Comparison of ENCODE assay signal across 8 cellular contexts in genomic region chr17:36544049-36544319, GRCh38. TPM values are rescaled to one million over a fixed set of nuclear protein-coding genes. Genes with fewer than 3 reads are reported as not detected.
A peak's percentile ranks its signal among the peaks of the same experiment; 100 is the strongest.
DNase-seq lines count a peak whose midpoint lies in the region; ATAC-seq and TF ChIP-seq lines count a peak whose summit lies in the region.

No MANE protein-coding gene starts in this region.

- POLR2A ChIA-PET in A673 (lab: Charles Lee; ENCODE audit: low non-redundant PET), result no interaction called here
- POLR2A ChIA-PET in T-cell (lab: Charles Lee), result no interaction called here

- no peak for ATAC-seq in T-cell (replicated peaks in 1 of 4)

- H3K4me3 Mint-ChIP-seq in T-cell, result peak overlapping the region; percentile 92 to 96 (median 96)

- H3K9ac ChIP-seq in mucosa of stomach (ENCODE audit: low read length), result peak overlapping the region; percentile 100

- H3K27me3 Mint-ChIP-seq in T-cell, result no peaks in the 10 kb centered on the region

- H3K9me3 Mint-ChIP-seq in T-cell, result no peaks in the 10 kb centered on the region

- TF ChIP-seq CTCF in A673 (conservative IDR thresholded peaks at IDR 0.05; ENCODE audit: low read depth, low read length) (no peak), GM10266 (IDR thresholded peaks at IDR 0.05; ENCODE audit: control insufficient read depth, insufficient read depth, low read depth, missing control alignments) (peak; percentile 34), epithelial cell of esophagus (IDR thresholded peaks at IDR 0.05; ENCODE audit: insufficient read depth, low read depth, low read length, missing control alignments) (peak; percentile 15), uterus (IDR thresholded peaks at IDR 0.05) (no peak)

- peaks cover 31 to 35% (median 32%) of the 10 kb centered on the region in 3 donors for H3K4me1 Mint-ChIP-seq in T-cell

- peak; percentile 1 for DNase-seq in A673 (ENCODE audit: low spot score)
- peak; percentile 42 for DNase-seq in GM10266 (ENCODE audit: extremely low spot score)
- DNase-seq in HT1080 (ENCODE audit: low read depth), result peak; percentile 52
- peak in 2 of 34 experiments; percentile 7 to 13 for DNase-seq in T-cell
- peak; percentile 45 for DNase-seq in epithelial cell of esophagus (ENCODE audit: low read depth)
- peak; percentile 24 to 32 for DNase-seq in uterus
- DNase-seq in putamen (ENCODE audit: low spot score), result no peak

- H3K9me3 ChIP-seq in A673 (ENCODE audit: low read depth, low read length, poor library complexity, severe bottlenecking) (no peaks in the 10 kb centered on the region), mucosa of stomach (ENCODE audit: control insufficient read depth, low read length) (no peaks in the 10 kb centered on the region), uterus (no peaks in the 10 kb centered on the region)

- peak overlapping the region; percentile 94 to 95 for H3K27ac Mint-ChIP-seq in T-cell

- H3K36me3 ChIP-seq in A673 (ENCODE audit: insufficient read depth, low read length, poor library complexity, severe bottlenecking) (no peaks in the 10 kb centered on the region), mucosa of stomach (ENCODE audit: control insufficient read depth, insufficient read depth, low read length) (no peaks in the 10 kb centered on the region), uterus (no peaks in the 10 kb centered on the region)

- peak overlapping the region; percentile 79 for H3K4me3 ChIP-seq in A673 (ENCODE audit: low read depth, low read length, poor library complexity, severe bottlenecking)
- peak overlapping the region; percentile 95 for H3K4me3 ChIP-seq in epithelial cell of esophagus (ENCODE audit: low read length)
- peak overlapping the region; percentile 95 for H3K4me3 ChIP-seq in mucosa of stomach (ENCODE audit: low read length)
- peak overlapping the region; percentile 90 to 99 for H3K4me3 ChIP-seq in uterus

- H3K36me3 Mint-ChIP-seq in T-cell, result peaks cover 7% of the 10 kb centered on the region

- H3K27me3 ChIP-seq in A673 (replicated peaks; ENCODE audit: insufficient read depth, low read depth, low read length, poor library complexity) (no peaks in the 10 kb centered on the region), mucosa of stomach (ENCODE audit: control insufficient read depth, insufficient read depth, low read length) (no peaks in the 10 kb centered on the region), uterus (no peaks in the 10 kb centered on the region)

- CTCF ChIA-PET in A673 (lab: Charles Lee), result interaction anchor here (0.6 kb wide), 1 partner anchor 59 kb away, joined by 8 read pairs; no protein-coding TSS in a partner anchor
- CTCF ChIA-PET in T-cell (lab: Charles Lee), result interaction anchor here in 1 of 2 donors (1.0 kb wide), 1 partner anchor 9 kb away, joined by 4 read pairs; no protein-coding TSS in a partner anchor

- H3K4me1 ChIP-seq in A673 (ENCODE audit: insufficient read depth, low read length, poor library complexity, severe bottlenecking), result peaks cover 6% of the 10 kb centered on the region
- H3K4me1 ChIP-seq in mucosa of stomach (ENCODE audit: control insufficient read depth, insufficient read depth, low read length), result peaks cover 16% of the 10 kb centered on the region
- H3K4me1 ChIP-seq in uterus, result peaks cover 6 to 11% of the 10 kb centered on the region in 2 donors

- intact Hi-C loops in A673 (cut with micrococcal nuclease; ENCODE audit: unreplicated experiment) (no loop called here), uterus (cut with DNase I; ENCODE audit: low total_unique reads) (no loop called here)

- no TSS peak for BruUV-seq in A673 (replicated peaks; lab: Mats Ljungman, UMichigan)

- no peak for TF ChIP-seq POLR2A in uterus (IDR thresholded peaks at IDR 0.05)

- H3K27ac ChIP-seq in A673 (ENCODE audit: low read depth, low read length, poor library complexity, severe bottlenecking), result peak overlapping the region; percentile 98
- peak overlapping the region; percentile 98 to 100 for H3K27ac ChIP-seq in uterus

RNA-seq across cellular contexts. Expression of gene GGNBP2, which starts 0.7 kb away (rescaled TPM):
- total RNA-seq in A673 (2021) (45.9 and 50.4 TPM in 2 replicates), T-cell (100 to 1,000 TPM; 105 to 190 (median 111) TPM), uterus (10 to 100 TPM; 24.6 to 93.0 (median 51.9) TPM)
- 54.1 and 58.6 TPM in 2 replicates for total RNA-seq in HT1080 (2014; rRNA removed; shearing (Covaris generic))
- 53.4 and 61.8 TPM in 2 replicates for polyA plus RNA-seq in HT1080 (2015; cell fraction: cytosol; rRNA removed)
- 144 and 146 TPM in 2 replicates for polyA plus RNA-seq in HT1080 (2015; cell fraction: nucleus; rRNA removed)

RNA-seq across cellular contexts. Expression of gene PIGW, which starts 9.2 kb away (rescaled TPM):
- total RNA-seq in A673 (2021), result 9.4 and 10.3 TPM in 2 replicates
- total RNA-seq in HT1080 (2014; rRNA removed; shearing (Covaris generic)), result 13.9 and 27.9 TPM in 2 replicates
- 18.8 and 20.6 TPM in 2 replicates for polyA plus RNA-seq in HT1080 (2015; cell fraction: cytosol; rRNA removed)
- 10.2 and 13.2 TPM in 2 replicates for polyA plus RNA-seq in HT1080 (2015; cell fraction: nucleus; rRNA removed)
- total RNA-seq in T-cell, result 1 to 10 TPM; 6.0 to 8.7 (median 6.5) TPM
- total RNA-seq in uterus, result 10 to 100 TPM in 2 of 4 donors, 1 to 10 TPM in 1, not detected in 1; 8.6 to 12.9 (median 11.0) TPM

RNA-seq across cellular contexts. Expression of gene MYO19, which starts 9.3 kb away (rescaled TPM):
- total RNA-seq in A673 (2021) (53.0 and 61.1 TPM in 2 replicates), T-cell (10 to 100 TPM; 73.1 to 80.8 (median 79.4) TPM), uterus (10 to 100 TPM in 3 of 4 donors, 1 to 10 TPM in 1; 7.9 to 69.7 (median 48.5) TPM)
- total RNA-seq in HT1080 (2014; rRNA removed; shearing (Covaris generic)), result 120 and 130 TPM in 2 replicates
- 49.6 and 57.9 TPM in 2 replicates for polyA plus RNA-seq in HT1080 (2015; cell fraction: cytosol; rRNA removed)
- 231 and 247 TPM in 2 replicates for polyA plus RNA-seq in HT1080 (2015; cell fraction: nucleus; rRNA removed)

RNA-seq across cellular contexts. Expression of gene DHRS11, which starts 47.7 kb away (rescaled TPM):
- total RNA-seq in A673 (2021) (5.3 and 8.1 TPM in 2 replicates), T-cell (1 to 10 TPM; 2.6 to 9.7 (median 6.3) TPM), uterus (10 to 100 TPM in 1 of 4 donors, 1 to 10 TPM in 3; 1.8 to 22.8 (median 6.2) TPM)
- total RNA-seq in HT1080 (2014; rRNA removed; shearing (Covaris generic)), result 11.7 and 12.1 TPM in 2 replicates
- polyA plus RNA-seq in HT1080 (2015; cell fraction: cytosol; rRNA removed), result 21.1 and 21.3 TPM in 2 replicates
- polyA plus RNA-seq in HT1080 (2015; cell fraction: nucleus; rRNA removed), result 24.2 and 26.8 TPM in 2 replicates

RNA-seq across cellular contexts. Expression of gene MRM1, which starts 57.4 kb away (rescaled TPM):
- total RNA-seq in A673 (2021) (5.7 and 6.5 TPM in 2 replicates), T-cell (10 to 100 TPM in 3 of 5 donors, 1 to 10 TPM in 2; 2.3 to 18.2 (median 15.4) TPM), uterus (1 to 10 TPM in 3 of 4 donors, not detected in 1; 3.7 to 8.5 (median 4.6) TPM)
- total RNA-seq in HT1080 (2014; rRNA removed; shearing (Covaris generic)), result 19.6 and 25.2 TPM in 2 replicates
- 12.1 and 14.5 TPM in 2 replicates for polyA plus RNA-seq in HT1080 (2015; cell fraction: cytosol; rRNA removed)
- 17.1 and 20.8 TPM in 2 replicates for polyA plus RNA-seq in HT1080 (2015; cell fraction: nucleus; rRNA removed)

Comparison
In these comparisons a context has a peak if more than half of its experiments do, and no peak if none do; other contexts are left out.
1. CTCF ChIP-seq: peak in GM10266 (single experiment) and epithelial cell of esophagus (single experiment); none in A673 (single experiment) and uterus (0 of 4).
2. Peak in every context shown above with its lines, with median percentiles within 50 percentile points of each other: H3K4me3 ChIP-seq.